ENCODE assay signal across 19 cellular contexts in genomic region chr6:35244551-35244950, GRCh38. TPM values are rescaled to one million over a fixed set of nuclear protein-coding genes. Genes with fewer than 3 reads are reported as not detected.
"Had no signal": no experiment of that assay in that cellular context is flagged by ENCODE, and none has a peak within 500 bp of the region (broad histone marks: within the 10 kb centered on the region; RNA-seq: fewer than 3 reads in every experiment).

No MANE protein-coding gene starts in this region.

- H3K27me3 ChIP-seq: MG63 had no signal

- FAIRE-seq: RCC 7860 had no signal

- H3K9me3 ChIP-seq: MG63, SK-N-SH had no signal

- H3K4me3 ChIP-seq: MG63 had no signal

- DNase-seq: KBM-7, MG63, NCI-H1092, NCI-H1105 treated with DMSO at 0.1 percent for 48 hours, NCI-H1417 treated with DMSO at 0.1 percent for 48 hours, NCI-H146, NCI-H1694 treated with DMSO at 0.1 percent for 48 hours, NCI-H1930, NCI-H2081, NCI-H2107, NCI-H2227 treated with DMSO at 0.1 percent for 48 hours, NCI-H524, NCI-H526 treated with DMSO at 0.1 percent for 48 hours, NCI-H748 treated with DMSO at 0.1 percent for 48 hours, Right ventricle myocardium superior, RPMI8226, SK-N-SH had no signal

- H3K9ac ChIP-seq: SK-N-SH had no signal

- H3K4me2 ChIP-seq: SK-N-SH had no signal

RNA-seq across cellular contexts. Expression of gene SCUBE3, which starts 30.8 kb away (rescaled TPM):
- total RNA-seq: HT-29 had no signal
